In the genomic region with DNA sequence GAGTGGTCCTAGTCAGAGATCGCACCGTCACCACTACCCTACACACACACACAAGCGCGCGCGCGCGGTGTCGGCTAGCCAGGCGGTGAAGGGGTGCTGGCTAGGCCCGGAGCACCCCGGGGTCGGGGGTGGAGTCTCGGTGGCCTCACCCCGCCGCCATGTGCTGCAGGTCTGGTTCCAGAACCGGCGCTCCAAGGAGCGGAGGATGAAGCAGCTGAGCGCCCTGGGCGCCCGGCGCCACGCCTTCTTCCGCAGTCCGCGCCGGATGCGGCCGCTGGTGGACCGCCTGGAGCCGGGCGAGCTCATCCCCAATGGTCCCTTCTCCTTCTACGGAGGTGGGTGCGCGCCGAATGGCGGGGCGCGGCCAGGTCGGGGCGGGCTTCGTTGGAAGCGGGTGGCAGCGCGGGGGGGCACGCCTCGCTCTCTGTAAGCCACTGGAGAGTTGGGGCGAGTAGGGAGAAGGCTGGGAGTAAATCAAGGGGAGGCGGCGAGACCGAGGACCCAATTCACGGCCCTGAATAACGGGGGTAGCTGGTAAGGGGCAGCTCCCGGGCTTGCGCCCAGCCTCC, we compare ENCODE assay signal across 11 cellular contexts. TPM values are rescaled to one million over a fixed set of nuclear protein-coding genes. Genes with fewer than 3 reads are reported as not detected.
A peak's percentile ranks its signal among the peaks of the same experiment; 100 is the strongest.
DNase-seq lines count a peak whose midpoint lies in the region; ATAC-seq and TF ChIP-seq lines count a peak whose summit lies in the region.
"Had no signal": no experiment of that assay in that cellular context is flagged by ENCODE, and none has a peak within 500 bp of the region (broad histone marks: within the 10 kb centered on the region; RNA-seq: fewer than 3 reads in every experiment).

No MANE protein-coding gene starts in this region.

- H3K4me1 Mint-ChIP-seq in CD4-positive, alpha-beta memory T cell: peaks cover 21 to 55% (median 34%) of the 10 kb centered on the region in 4 donors
- peaks cover 46% of the 10 kb centered on the region for H3K4me1 Mint-ChIP-seq in nephron progenitor cell

- CTCF ChIA-PET in CD4-positive, alpha-beta memory T cell (lab: Charles Lee; ENCODE audit: partially characterized antibody): no interaction called here

- peaks cover 0 to 2% of the 10 kb centered on the region in 2 donors for H3K36me3 Mint-ChIP-seq in CD4-positive, alpha-beta memory T cell
- peaks cover 6% of the 10 kb centered on the region for H3K36me3 Mint-ChIP-seq in nephron progenitor cell (ENCODE audit: low read depth)

- no peak for ATAC-seq in GM18498 (IDR thresholded peaks at IDR 0.05; ENCODE audit: unreplicated experiment)

- peak overlapping the region in 1 of 2 donors; percentile 26 for H3K4me3 ChIP-seq in CD4-positive, alpha-beta memory T cell (ENCODE audit: low read length in 2 of 2)
- H3K4me3 ChIP-seq in HUES64 (ENCODE audit: low read length) (peak overlapping the region; percentile 31), esophagus muscularis mucosa (peak overlapping the region; percentile 10 to 42 (median 28))
- H3K4me3 ChIP-seq: lung had no signal

- no peaks in the 10 kb centered on the region for H3K36me3 ChIP-seq in CD4-positive, alpha-beta memory T cell (ENCODE audit: insufficient read depth, low read length)
- H3K36me3 ChIP-seq in HUES64 (ENCODE audit: insufficient read depth, low read length) (no peaks in the 10 kb centered on the region), esophagus muscularis mucosa (no peaks in the 10 kb centered on the region)

- no peak for TF ChIP-seq CTCF in esophagus muscularis mucosa (IDR thresholded peaks at IDR 0.05)
- TF ChIP-seq CTCF in nephron progenitor cell (IDR thresholded peaks at IDR 0.05): no peak

- POLR2A ChIA-PET in CD4-positive, alpha-beta memory T cell (lab: Charles Lee; ENCODE audit: partially characterized antibody): no interaction called here

- H3K9ac ChIP-seq in HUES64 (ENCODE audit: low read depth, low read length): no peak overlapping the region

- peaks cover 45% of the 10 kb centered on the region for H3K4me1 ChIP-seq in CD4-positive, alpha-beta memory T cell (ENCODE audit: insufficient read depth, low read length)
- H3K4me1 ChIP-seq in HUES64 (ENCODE audit: insufficient read depth, low read length) (peaks cover 45% of the 10 kb centered on the region), esophagus muscularis mucosa (peaks cover 37 to 54% (median 45%) of the 10 kb centered on the region in 4 donors)

- no peak for TF ChIP-seq EP300 in esophagus muscularis mucosa (IDR thresholded peaks at IDR 0.05)

- H3K4me3 Mint-ChIP-seq in CD4-positive, alpha-beta memory T cell: peak overlapping the region in 5 of 8 donors; percentile 2 to 73 (median 66)
- H3K4me3 Mint-ChIP-seq in nephron progenitor cell: peak overlapping the region; percentile 49

- peaks cover 67 to 68% of the 10 kb centered on the region in 2 donors for H3K27me3 Mint-ChIP-seq in CD4-positive, alpha-beta memory T cell
- peaks cover 100% of the 10 kb centered on the region for H3K27me3 Mint-ChIP-seq in nephron progenitor cell (ENCODE audit: low read depth, poor library complexity)

- no peak for TF ChIP-seq POLR2A in esophagus muscularis mucosa (IDR thresholded peaks at IDR 0.05; ENCODE audit: low read depth)

- H3K27me3 ChIP-seq in CD4-positive, alpha-beta memory T cell (ENCODE audit: insufficient read depth, low read length): peaks cover 95% of the 10 kb centered on the region
- peaks cover 100% of the 10 kb centered on the region for H3K27me3 ChIP-seq in HUES64 (ENCODE audit: insufficient read depth, low read length)
- H3K27me3 ChIP-seq in esophagus muscularis mucosa: peaks cover 43 to 100% (median 98%) of the 10 kb centered on the region in 4 donors

- H3K27ac Mint-ChIP-seq in CD4-positive, alpha-beta memory T cell: peak overlapping the region in 3 of 7 donors; percentile 18 to 75 (median 75)
- H3K27ac Mint-ChIP-seq in nephron progenitor cell: no peak overlapping the region

- DNase-seq in CD4-positive, alpha-beta memory T cell: no peak
- no peak for DNase-seq in esophagus muscularis mucosa (ENCODE audit: extremely low spot score)
- no peak for DNase-seq in nephron progenitor cell
- DNase-seq in DMS153 treated with DMSO at 0.1 percent for 48 hours (lab: John Stamatoyannopoulos, UW; ENCODE audit: unreplicated experiment): no peak
- DNase-seq in NK-92 (lab: John Stamatoyannopoulos, UW; ENCODE audit: unreplicated experiment): no peak
- no peak for DNase-seq in NCI-H524 treated with DMSO at 0.1 percent for 48 hours (lab: John Stamatoyannopoulos, UW)
- DNase-seq: NCI-H1092; stimulated activated CD4-positive, alpha-beta T cell treated with anti-CD3 and anti-CD28 coated beads, Interleukin-4, amount 100 ng/mL, for 4 hours had no signal

- H3K9me3 ChIP-seq in CD4-positive, alpha-beta memory T cell (ENCODE audit: control insufficient read depth in 1 of 2, low read length in 2 of 2): no peaks in the 10 kb centered on the region
- H3K9me3 ChIP-seq in HUES64 (ENCODE audit: insufficient read depth, low read depth, low read length) (no peaks in the 10 kb centered on the region), esophagus muscularis mucosa (no peaks in the 10 kb centered on the region)

- intact Hi-C loops in CD4-positive, alpha-beta memory T cell (cut with micrococcal nuclease): loop anchor here (10.0 kb wide), 1 partner anchor 337 kb away; the partner anchor contains the start of gene MRM1
- intact Hi-C loops in esophagus muscularis mucosa (cut with DNase I): no loop called here

- peaks cover 0 to 31% (median 3%) of the 10 kb centered on the region in 8 donors for H3K9me3 Mint-ChIP-seq in CD4-positive, alpha-beta memory T cell
- no peaks in the 10 kb centered on the region for H3K9me3 Mint-ChIP-seq in nephron progenitor cell

- 2% methylated on average over 56 of the region's 56 CpGs for WGBS in HUES64
- WGBS in esophagus muscularis mucosa: 6% methylated on average over 34 of the region's 56 CpGs

- H3K27ac ChIP-seq in CD4-positive, alpha-beta memory T cell (ENCODE audit: low read depth, low read length): no peak overlapping the region
- H3K27ac ChIP-seq in HUES64 (ENCODE audit: low read depth, low read length) (no peak overlapping the region), esophagus muscularis mucosa (replicated peaks in 1 of 4) (no peak overlapping the region)

RNA-seq across cellular contexts. Expression of gene LHX1, which starts 4.8 kb away (rescaled TPM):
- not detected for total RNA-seq in CD4-positive, alpha-beta memory T cell
- polyA plus RNA-seq in CD4-positive, alpha-beta memory T cell: not detected
- polyA plus RNA-seq in HUES64 (2013, experiment 1 of 2): 4.3 TPM
- polyA plus RNA-seq in HUES64 (2013, experiment 2 of 2): 6.0 TPM
- total RNA-seq in esophagus muscularis mucosa: not detected
- total RNA-seq: lung had no signal
- polyA plus RNA-seq: lung had no signal

RNA-seq across cellular contexts. Expression of gene AATF, which starts 6.6 kb away (rescaled TPM):
- 10 to 100 TPM; 60.5 to 61.2 TPM for total RNA-seq in CD4-positive, alpha-beta memory T cell
- polyA plus RNA-seq in CD4-positive, alpha-beta memory T cell: 10 to 100 TPM; 52.0 to 89.4 TPM
- 41.9 TPM for polyA plus RNA-seq in HUES64 (2013, experiment 1 of 2)
- polyA plus RNA-seq in HUES64 (2013, experiment 2 of 2): 36.5 TPM
- total RNA-seq in esophagus muscularis mucosa: 10 to 100 TPM; 37.8 to 55.7 (median 45.3) TPM
